In genomic region chr11:118437046-118437735, GRCh38 we compare ENCODE assay signal across 8 cellular contexts. TPM values are rescaled to one million over a fixed set of nuclear protein-coding genes. Genes with fewer than 3 reads are reported as not detected.
DNase-seq lines count a peak whose midpoint lies in the region; ATAC-seq and TF ChIP-seq lines count a peak whose summit lies in the region.

No MANE protein-coding gene starts in this region.

- H3K18ac ChIP-seq in neuronal stem cell (ENCODE audit: low read length), result peak overlapping the region; percentile 96

- H2BK15ac ChIP-seq in neuronal stem cell (ENCODE audit: low read length), result peak overlapping the region; percentile 71

- H3K79me1 ChIP-seq in neuronal stem cell (ENCODE audit: low read depth, low read length), result no peaks in the 10 kb centered on the region

- H2AK5ac ChIP-seq in neuronal stem cell (ENCODE audit: low read depth, low read length), result peak overlapping the region; percentile 93

- no peaks in the 10 kb centered on the region for H3K9me2 ChIP-seq in PC-3 (replicated peaks; ENCODE audit: low read length)

- H3K27me3 ChIP-seq in PC-3 (ENCODE audit: low read length), result no peaks in the 10 kb centered on the region
- H3K27me3 ChIP-seq in gastroesophageal sphincter, result no peaks in the 10 kb centered on the region
- H3K27me3 ChIP-seq in neuronal stem cell (ENCODE audit: control insufficient read depth in 3 of 3, insufficient read depth in 3 of 3, low read depth in 1 of 3, low read length in 3 of 3), result no peaks in the 10 kb centered on the region

- H3K4me3 ChIP-seq in PC-3 (ENCODE audit: low read length) (peak overlapping the region; percentile 82), gastroesophageal sphincter (peak overlapping the region; percentile 72 to 99), neuronal stem cell (ENCODE audit: low read length in 2 of 2) (peak overlapping the region; percentile 85 to 97)

- ATAC-seq in PC-3 (peak; percentile 5), gastroesophageal sphincter (no peak), GM19397 (IDR thresholded peaks at IDR 0.05; ENCODE audit: unreplicated experiment) (no peak)

- 0% methylated on average over 15 of the region's 30 CpGs; no CpG with 5 or more reads in 1 of the 2 donors for WGBS in gastroesophageal sphincter (ENCODE audit: low coverage in 1 of 2), 2 donors
- no CpG with 5 or more reads among the region's 30 CpGs for WGBS in neuronal stem cell (ENCODE audit: extremely low coverage in 2 of 2, insufficient read length in 2 of 2, insufficient replicate concordance in 1 of 2), 2 donors

- peaks cover 45% of the 10 kb centered on the region for H4K20me1 ChIP-seq in PC-3 (ENCODE audit: low read length)

- H3K4me2 ChIP-seq in PC-3 (ENCODE audit: low read length) (peak overlapping the region; percentile 99), neuronal stem cell (ENCODE audit: insufficient read depth, low read length, poor library complexity, severe bottlenecking) (peak overlapping the region; percentile 78)

- no TSS peak for BruUV-seq in PC-3 (replicated peaks; lab: Mats Ljungman, UMichigan)

- H3K14ac ChIP-seq in neuronal stem cell (ENCODE audit: low read length), result peak overlapping the region; percentile 87

- H3K23ac ChIP-seq in neuronal stem cell (ENCODE audit: low read depth, low read length, poor library complexity), result peak overlapping the region; percentile 67

- H3K36me3 ChIP-seq in PC-3 (ENCODE audit: low read depth, low read length) (no peaks in the 10 kb centered on the region), gastroesophageal sphincter (no peaks in the 10 kb centered on the region), neuronal stem cell (replicated peaks in 1 of 2; ENCODE audit: control insufficient read depth in 2 of 2, insufficient read depth in 2 of 2, low read length in 2 of 2) (peaks cover 0 to 35% of the 10 kb centered on the region in 2 donors)

- TF ChIP-seq CTCF in PC-3 (conservative IDR thresholded peaks at IDR 0.05; ENCODE audit: low read depth, low read length), result no peak
- TF ChIP-seq CTCF in gastroesophageal sphincter (IDR thresholded peaks at IDR 0.05), result no peak

- no peak overlapping the region for H4K8ac ChIP-seq in neuronal stem cell (ENCODE audit: low read depth, low read length)

- peak overlapping the region; percentile 99 for H2BK5ac ChIP-seq in neuronal stem cell (ENCODE audit: low read length)

- no peak overlapping the region for H3K4ac ChIP-seq in neuronal stem cell (ENCODE audit: low read length)

- H3K9me3 ChIP-seq in PC-3 (ENCODE audit: low read length) (no peaks in the 10 kb centered on the region), gastroesophageal sphincter (no peaks in the 10 kb centered on the region), neuronal stem cell (replicated peaks in 1 of 2; ENCODE audit: control insufficient read depth in 2 of 2, insufficient read depth in 1 of 2, low read depth in 1 of 2, low read length in 2 of 2) (no peaks in the 10 kb centered on the region)

- POLR2A ChIA-PET in PC-3 (lab: Charles Lee; ENCODE audit: unreplicated experiment), result interaction anchor here (0.7 kb wide), 1 partner anchor 62 kb away, joined by 3 read pairs; no protein-coding TSS in a partner anchor

- peaks cover 57% of the 10 kb centered on the region for H3K79me2 ChIP-seq in PC-3 (ENCODE audit: low read length)

- intact Hi-C loops in PC-3 (cut with micrococcal nuclease), result no loop called here

- no peak for TF ChIP-seq POLR2A in gastroesophageal sphincter (IDR thresholded peaks at IDR 0.05)

- H3F3A ChIP-seq in PC-3 (ENCODE audit: low read length, unreplicated experiment), result no peaks in the 10 kb centered on the region

- peak overlapping the region; percentile 67 for H3K9ac ChIP-seq in PC-3 (ENCODE audit: low read length)
- peak overlapping the region; percentile 98 for H3K9ac ChIP-seq in neuronal stem cell (ENCODE audit: low read depth, low read length, poor library complexity)

- H2BK120ac ChIP-seq in neuronal stem cell (ENCODE audit: low read depth, low read length), result no peak overlapping the region

- CTCF ChIA-PET in PC-3 (lab: Charles Lee), result no interaction called here

- H3K27ac ChIP-seq in PC-3 (ENCODE audit: low read length) (no peak overlapping the region), gastroesophageal sphincter (peak overlapping the region; percentile 75 to 97 (median 96)), neuronal stem cell (replicated peaks; ENCODE audit: low read length) (peak overlapping the region; percentile 64)

- TF ChIP-seq EP300 in gastroesophageal sphincter (IDR thresholded peaks at IDR 0.05), result no peak

- DNase-seq in SIG-M5 treated with dmso at 0.1 percent for 504 hours (lab: John Stamatoyannopoulos, UW; ENCODE audit: unreplicated experiment), result peak; percentile 42
- no peak for DNase-seq in SIG-M5 (lab: John Stamatoyannopoulos, UW)
- peak; percentile 54 for DNase-seq in PC-3
- DNase-seq in activated gamma-delta T cell (lab: John Stamatoyannopoulos, UW), result peak; percentile 10
- peak; percentile 54 for DNase-seq in neuronal stem cell (ENCODE audit: low spot score)
- peak; percentile 65 for DNase-seq in ureter (ENCODE audit: low spot score)

- H2BK12ac ChIP-seq in neuronal stem cell (ENCODE audit: low read length), result no peak overlapping the region

- no peak overlapping the region for H4K91ac ChIP-seq in neuronal stem cell (ENCODE audit: low read depth, low read length, poor library complexity)

- H2AFZ ChIP-seq in PC-3 (ENCODE audit: low read length), result peak overlapping the region; percentile 63
- H2AFZ ChIP-seq in neuronal stem cell (ENCODE audit: low read length), result peak overlapping the region; percentile 63

- H3K4me1 ChIP-seq in PC-3 (ENCODE audit: insufficient read depth, low read length), result peaks cover 35% of the 10 kb centered on the region
- peaks cover 0 to 70% (median 31%) of the 10 kb centered on the region in 3 donors for H3K4me1 ChIP-seq in gastroesophageal sphincter
- peaks cover 8 to 22% of the 10 kb centered on the region in 2 donors for H3K4me1 ChIP-seq in neuronal stem cell (ENCODE audit: control insufficient read depth in 2 of 2, insufficient read depth in 1 of 2, low read depth in 1 of 2, low read length in 2 of 2)

RNA-seq across cellular contexts. Expression of gene KMT2A, which starts 0.9 kb away (rescaled TPM):
- total RNA-seq in PC-3 (2014; rRNA removed), result 35.3 and 38.2 TPM in 2 replicates
- total RNA-seq in gastroesophageal sphincter, result 100 to 1,000 TPM in 1 of 4 donors, 10 to 100 TPM in 3; 42.3 to 116 (median 74.8) TPM
- polyA plus RNA-seq in neuronal stem cell (2013, experiment 1 of 2), result 15.7 TPM
- 16.0 TPM for polyA plus RNA-seq in neuronal stem cell (2013, experiment 2 of 2)
- total RNA-seq in ureter, result 106 TPM

RNA-seq across cellular contexts. Expression of gene ATP5MG, which starts 35.8 kb away (rescaled TPM):
- total RNA-seq in PC-3 (2014; rRNA removed), result 256 and 375 TPM in 2 replicates
- total RNA-seq in gastroesophageal sphincter, result 10 to 100 TPM; 59.8 to 79.4 (median 70.2) TPM
- polyA plus RNA-seq in neuronal stem cell (2013, experiment 1 of 2), result 596 TPM
- polyA plus RNA-seq in neuronal stem cell (2013, experiment 2 of 2), result 596 TPM
- 174 TPM for total RNA-seq in ureter
